Comparison of ENCODE assay signal across 8 cellular contexts in the genomic region with DNA sequence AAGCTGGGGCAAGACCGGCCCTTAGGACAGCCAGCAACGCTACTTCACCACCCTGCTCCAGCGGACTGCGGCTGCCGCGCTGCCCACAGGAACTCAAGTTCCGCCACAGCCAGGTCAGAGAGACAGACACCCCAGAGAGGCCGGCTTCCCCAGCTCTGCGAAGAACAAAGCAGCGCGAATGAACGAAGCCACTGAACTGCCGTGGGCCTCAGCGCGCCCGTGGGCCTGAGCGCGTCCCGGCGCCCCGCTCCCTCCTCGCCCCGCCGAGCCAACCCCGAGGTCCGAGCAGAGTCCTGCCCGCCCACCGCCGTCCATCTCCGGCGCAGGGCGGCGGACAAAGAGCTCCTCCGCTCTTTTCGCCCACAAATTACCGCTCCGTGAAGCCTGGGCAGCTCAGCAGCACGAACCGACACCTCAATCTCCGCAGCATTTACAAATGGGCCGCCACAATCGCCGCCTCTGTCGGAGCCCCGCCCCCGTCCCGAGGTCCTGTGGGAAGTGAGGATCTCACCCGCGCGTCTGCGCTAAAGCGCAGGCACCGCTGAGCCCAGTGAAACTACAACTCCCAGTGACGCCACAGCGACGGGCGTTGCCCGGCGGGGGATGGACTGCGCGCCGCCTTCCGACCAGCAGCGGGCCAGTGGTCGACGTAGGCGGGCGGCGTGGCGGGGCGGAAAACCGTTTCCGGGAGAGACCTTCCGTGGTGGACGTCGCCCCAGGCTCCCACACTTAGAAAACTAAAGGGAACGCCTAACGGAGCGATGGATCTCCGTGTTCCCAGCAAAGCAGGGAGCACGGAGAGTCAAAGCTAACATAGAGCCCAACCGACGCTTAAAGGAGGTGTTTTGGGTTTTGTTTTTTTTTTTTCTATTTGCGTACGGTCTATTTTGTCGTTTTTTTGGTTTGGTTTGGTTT.
DNase-seq lines count a peak whose midpoint lies in the region; ATAC-seq and TF ChIP-seq lines count a peak whose summit lies in the region.

No MANE protein-coding gene starts in this region.

- no peaks in the 10 kb centered on the region for H3K9me2 ChIP-seq in DOHH2 (replicated peaks; ENCODE audit: control insufficient read depth, low read length)

- H3K4me3 Mint-ChIP-seq in naive B cell, result peak overlapping the region; percentile 93 to 99 (median 97)
- peak overlapping the region; percentile 95 for H3K4me3 Mint-ChIP-seq in stimulated activated effector memory CD8-positive, alpha-beta T cell treated with anti-CD3 and anti-CD28 coated beads, Interleukin-12 subunit alpha, Interleukin-12 subunit beta, amount 100 ng/mL, for 72 hours

- H3K79me2 ChIP-seq in DOHH2 (ENCODE audit: control insufficient read depth, low read length), result peaks cover 50% of the 10 kb centered on the region

- H3K27ac ChIP-seq in DOHH2 (ENCODE audit: low read depth, low read length), result peak overlapping the region; percentile 93
- H3K27ac ChIP-seq in KOPT-K1 (ENCODE audit: low read depth, low read length, poor library complexity, severe bottlenecking), result peak overlapping the region; percentile 71

- no peaks in the 10 kb centered on the region for H3K9me3 ChIP-seq in DOHH2 (ENCODE audit: control insufficient read depth, insufficient read depth, low read length)
- no peaks in the 10 kb centered on the region for H3K9me3 ChIP-seq in KOPT-K1 (ENCODE audit: insufficient read depth, low read length, poor library complexity, severe bottlenecking)

- no peaks in the 10 kb centered on the region; the same call in 1 of the 2 replicates for H3K27me3 ChIP-seq in DOHH2 (ENCODE audit: control insufficient read depth, low read length)

- ATAC-seq in GM21825 (IDR thresholded peaks at IDR 0.05; ENCODE audit: unreplicated experiment) (peak; percentile 95), naive B cell (ENCODE audit: low read depth in 2 of 2) (peak; percentile 95 to 96)
- ATAC-seq in stimulated activated effector memory CD8-positive, alpha-beta T cell treated with anti-CD3 and anti-CD28 coated beads, Interleukin-12 subunit alpha, Interleukin-12 subunit beta, amount 100 ng/mL, for 72 hours, result peak; percentile 99

- H3F3A ChIP-seq in DOHH2 (ENCODE audit: control insufficient read depth, insufficient read depth), result peaks cover 6% of the 10 kb centered on the region

- peaks cover 0 to 3% (median 0%) of the 10 kb centered on the region in 3 donors for H3K27me3 Mint-ChIP-seq in naive B cell

- peaks cover 8% of the 10 kb centered on the region for H3K36me3 ChIP-seq in DOHH2 (ENCODE audit: control insufficient read depth, low read length)
- H3K36me3 ChIP-seq in KOPT-K1 (ENCODE audit: insufficient read depth, low read length), result 0 out of 2 replicates have a peak, but pooled peaks cover 4% of the 10 kb centered on the region

- TF ChIP-seq CTCF in DOHH2 (IDR thresholded peaks at IDR 0.05; ENCODE audit: low read depth, low read length, poor library complexity, severe bottlenecking), result no peak

- H3K4me2 ChIP-seq in DOHH2 (ENCODE audit: low read length), result peak overlapping the region; percentile 69

- DNase-seq in RKO (ENCODE audit: low spot score), result peak; percentile 96
- peak; percentile 85 to 88 for DNase-seq in activated T-helper 1 cell treated with anti-CD3 and anti-CD28 coated beads, Interleukin-2, amount 50 U/mL, for 16 hours (ENCODE audit: low read depth in 1 of 2, low spot score in 1 of 2)
- DNase-seq in fibroblast of gingiva (ENCODE audit: low read depth), result peak; percentile 98
- peak; percentile 92 for DNase-seq in naive B cell
- peak; percentile 84 to 97 for DNase-seq in stimulated activated effector memory CD8-positive, alpha-beta T cell treated with anti-CD3 and anti-CD28 coated beads, Interleukin-12 subunit alpha, Interleukin-12 subunit beta, amount 100 ng/mL, for 72 hours (ENCODE audit: low spot score in 2 of 2)

- H3K27ac Mint-ChIP-seq in naive B cell, result peak overlapping the region; percentile 96 to 99 (median 97)
- H3K27ac Mint-ChIP-seq in stimulated activated effector memory CD8-positive, alpha-beta T cell treated with anti-CD3 and anti-CD28 coated beads, Interleukin-12 subunit alpha, Interleukin-12 subunit beta, amount 100 ng/mL, for 72 hours, result peak overlapping the region; percentile 98

- peak overlapping the region; percentile 93 for H3K4me3 ChIP-seq in DOHH2 (ENCODE audit: low read length)

- H3K4me1 ChIP-seq in DOHH2 (ENCODE audit: control insufficient read depth, low read length), result peaks cover 14% of the 10 kb centered on the region

- H3K4me1 Mint-ChIP-seq in naive B cell, result peaks cover 4 to 12% (median 9%) of the 10 kb centered on the region in 3 donors
- peaks cover 10% of the 10 kb centered on the region for H3K4me1 Mint-ChIP-seq in stimulated activated effector memory CD8-positive, alpha-beta T cell treated with anti-CD3 and anti-CD28 coated beads, Interleukin-12 subunit alpha, Interleukin-12 subunit beta, amount 100 ng/mL, for 72 hours

- H4K20me1 ChIP-seq in DOHH2 (ENCODE audit: control insufficient read depth, insufficient read depth, low read depth, low read length), result no peaks in the 10 kb centered on the region

- no peaks in the 10 kb centered on the region for H3K36me3 Mint-ChIP-seq in naive B cell
- H3K36me3 Mint-ChIP-seq in stimulated activated effector memory CD8-positive, alpha-beta T cell treated with anti-CD3 and anti-CD28 coated beads, Interleukin-12 subunit alpha, Interleukin-12 subunit beta, amount 100 ng/mL, for 72 hours, result peaks cover 10% of the 10 kb centered on the region

- peaks cover 0 to 2% (median 0%) of the 10 kb centered on the region in 7 donors for H3K9me3 Mint-ChIP-seq in naive B cell
- no peaks in the 10 kb centered on the region for H3K9me3 Mint-ChIP-seq in stimulated activated effector memory CD8-positive, alpha-beta T cell treated with anti-CD3 and anti-CD28 coated beads, Interleukin-12 subunit alpha, Interleukin-12 subunit beta, amount 100 ng/mL, for 72 hours

Comparison
In these comparisons a context has a peak if more than half of its experiments do, and no peak if none do; other contexts are left out.
1. Peak in every context shown above with its lines: DNase-seq, ATAC-seq, H3K4me3 ChIP-seq and H3K27ac ChIP-seq.